ENCODE assay signal across 9 cellular contexts in genomic region chr9:34493972-34494535, GRCh38. TPM values are rescaled to one million over a fixed set of nuclear protein-coding genes. Genes with fewer than 3 reads are reported as not detected.
DNase-seq lines count a peak whose midpoint lies in the region; ATAC-seq and TF ChIP-seq lines count a peak whose summit lies in the region.
"Had no signal": no experiment of that assay in that cellular context is flagged by ENCODE, and none has a peak within 500 bp of the region (broad histone marks: within the 10 kb centered on the region; RNA-seq: fewer than 3 reads in every experiment).

No MANE protein-coding gene starts in this region.

- H3K27ac Mint-ChIP-seq in naive thymus-derived CD8-positive, alpha-beta T cell = no peak overlapping the region
- H3K27ac Mint-ChIP-seq: memory B cell had no signal

- POLR2A ChIA-PET in naive thymus-derived CD8-positive, alpha-beta T cell (lab: Charles Lee) = no interaction called here

- no peak overlapping the region for H3K4me3 ChIP-seq in GM12865 (ENCODE audit: low read depth, low read length)
- no peak overlapping the region for H3K4me3 ChIP-seq in effector memory CD4-positive, alpha-beta T cell (ENCODE audit: insufficient read depth, low read depth, low read length, poor library complexity, severe bottlenecking)

- peaks cover 0 to 2% (median 0%) of the 10 kb centered on the region in 4 donors for H3K4me1 Mint-ChIP-seq in naive thymus-derived CD8-positive, alpha-beta T cell
- H3K4me1 Mint-ChIP-seq: memory B cell had no signal

- H3K9me3 ChIP-seq in effector memory CD4-positive, alpha-beta T cell (ENCODE audit: control insufficient read depth, low read length) = no peaks in the 10 kb centered on the region

- no peak overlapping the region for H3K27ac ChIP-seq in effector memory CD4-positive, alpha-beta T cell (ENCODE audit: insufficient read depth, low read length, poor library complexity, severe bottlenecking)

- H3K27me3 ChIP-seq in effector memory CD4-positive, alpha-beta T cell (replicated peaks; ENCODE audit: control insufficient read depth, insufficient read depth, low read length, poor library complexity, severe bottlenecking) = no peaks in the 10 kb centered on the region

- H3K36me3 Mint-ChIP-seq in naive thymus-derived CD8-positive, alpha-beta T cell = no peaks in the 10 kb centered on the region
- H3K36me3 Mint-ChIP-seq: memory B cell had no signal

- no peaks in the 10 kb centered on the region for H3K36me3 ChIP-seq in effector memory CD4-positive, alpha-beta T cell (ENCODE audit: control insufficient read depth, insufficient read depth, low read length)

- H3K4me3 Mint-ChIP-seq in naive thymus-derived CD8-positive, alpha-beta T cell = no peak overlapping the region
- H3K4me3 Mint-ChIP-seq: memory B cell had no signal

- no peaks in the 10 kb centered on the region for H3K9me3 Mint-ChIP-seq in naive thymus-derived CD8-positive, alpha-beta T cell
- H3K9me3 Mint-ChIP-seq: memory B cell had no signal

- H3K27me3 Mint-ChIP-seq in naive thymus-derived CD8-positive, alpha-beta T cell = peaks cover 7 to 46% (median 27%) of the 10 kb centered on the region in 5 donors

- ATAC-seq in naive thymus-derived CD8-positive, alpha-beta T cell = no peak
- ATAC-seq in HG03159 (IDR thresholded peaks at IDR 0.05; ENCODE audit: unreplicated experiment) (no peak), GM21737 (IDR thresholded peaks at IDR 0.05; ENCODE audit: unreplicated experiment) (no peak)

- H3K4me1 ChIP-seq in effector memory CD4-positive, alpha-beta T cell (ENCODE audit: control insufficient read depth, insufficient read depth, low read length, poor library complexity, severe bottlenecking) = no peaks in the 10 kb centered on the region

- DNase-seq in GM12865 (ENCODE audit: low read depth) = peak; percentile 13
- peak; percentile 59 for DNase-seq in NOMO-1 treated with DMSO at 0.1 percent for 48 hours (lab: John Stamatoyannopoulos, UW; ENCODE audit: unreplicated experiment)
- peak; percentile 46 to 60 for DNase-seq in dermis microvascular lymphatic vessel endothelial cell (ENCODE audit: low read depth in 2 of 2)
- DNase-seq in naive thymus-derived CD8-positive, alpha-beta T cell = peak in 6 of 10 donors; percentile 8 to 29 (median 16)
- no peak for DNase-seq in NCI-H1694 treated with DMSO at 0.1 percent for 48 hours (lab: John Stamatoyannopoulos, UW)
- DNase-seq in effector memory CD4-positive, alpha-beta T cell = no peak

- no peak for TF ChIP-seq CTCF in GM12865 (IDR thresholded peaks at IDR 0.05; ENCODE audit: insufficient read depth, low read depth, low read length, missing control alignments)

RNA-seq across cellular contexts. Expression of gene ENHO, which starts 28.7 kb away (rescaled TPM):
- total RNA-seq in dermis microvascular lymphatic vessel endothelial cell = under 0.01 TPM in 1 of 2 replicates, not detected in the other
- under 1 TPM in 1 of 2 experiments, not detected in 1; 0.36 TPM for total RNA-seq in naive thymus-derived CD8-positive, alpha-beta T cell
- polyA plus RNA-seq in naive thymus-derived CD8-positive, alpha-beta T cell = under 1 TPM; 0.19 to 0.24 (median 0.21) TPM

RNA-seq across cellular contexts. Expression of gene DNAI1, which starts 35.4 kb away (rescaled TPM):
- total RNA-seq in dermis microvascular lymphatic vessel endothelial cell = not detected in 2 replicates
- not detected for total RNA-seq in naive thymus-derived CD8-positive, alpha-beta T cell
- not detected for polyA plus RNA-seq in naive thymus-derived CD8-positive, alpha-beta T cell

RNA-seq across cellular contexts. Expression of gene FAM219A, which starts 35.7 kb away (rescaled TPM):
- total RNA-seq in dermis microvascular lymphatic vessel endothelial cell = 5.0 and 6.1 TPM in 2 replicates
- total RNA-seq in naive thymus-derived CD8-positive, alpha-beta T cell = 10 to 100 TPM; 18.4 to 18.5 TPM
- polyA plus RNA-seq in naive thymus-derived CD8-positive, alpha-beta T cell = 1 to 10 TPM in 1 of 3 donors, under 1 TPM in 2; 0.59 to 1.1 (median 0.67) TPM

Comparison
In these comparisons a context has a peak if more than half of its experiments do, and no peak if none do; other contexts are left out.
1. DNase-seq: peak in GM12865 (single experiment), NOMO-1 treated with DMSO at 0.1 percent for 48 hours (single experiment), dermis microvascular lymphatic vessel endothelial cell (2 of 2) and naive thymus-derived CD8-positive, alpha-beta T cell (6 of 10); none in NCI-H1694 treated with DMSO at 0.1 percent for 48 hours (single experiment) and effector memory CD4-positive, alpha-beta T cell (0 of 3).